18 cellular contexts compared by ENCODE assay signal in genomic region chr5:1330146-1330846, GRCh38. TPM values are rescaled to one million over a fixed set of nuclear protein-coding genes. Genes with fewer than 3 reads are reported as not detected.
DNase-seq lines count a peak whose midpoint lies in the region; ATAC-seq and TF ChIP-seq lines count a peak whose summit lies in the region.
"Had no signal": no experiment of that assay in that cellular context is flagged by ENCODE, and none has a peak within 500 bp of the region (broad histone marks: within the 10 kb centered on the region; RNA-seq: fewer than 3 reads in every experiment).

No MANE protein-coding gene starts in this region.

- H3K9me3 Mint-ChIP-seq in chondrocyte (ENCODE audit: low read depth): peaks cover 22% of the 10 kb centered on the region
- H3K9me3 Mint-ChIP-seq in mesothelial cell of epicardium: peaks cover 23% of the 10 kb centered on the region
- H3K9me3 Mint-ChIP-seq in endodermal cell: peaks cover 2% of the 10 kb centered on the region
- H3K9me3 Mint-ChIP-seq: CD8-positive, alpha-beta memory T cell had no signal

- no peak overlapping the region for H3K9ac ChIP-seq in OCI-LY1 (ENCODE audit: low read length)
- H3K9ac ChIP-seq in endodermal cell (ENCODE audit: extremely low read depth, low read length, poor library complexity, severe bottlenecking): no peak overlapping the region

- H3K27ac Mint-ChIP-seq in chondrocyte (ENCODE audit: unreplicated experiment) (no peak overlapping the region), mesothelial cell of epicardium (no peak overlapping the region), endodermal cell (no peak overlapping the region)

- peak; percentile 75 for DNase-seq in chondrocyte (ENCODE audit: low spot score)
- peak in 1 of 2 donors; percentile 81 for DNase-seq in left lung
- peak; percentile 94 for DNase-seq in stomach
- DNase-seq in mesothelial cell of epicardium (ENCODE audit: low spot score in 2 of 2, unreplicated experiment in 2 of 2): no peak
- no peak for DNase-seq in endodermal cell
- DNase-seq in DMS114 treated with DMSO at 0.1 percent for 48 hours (lab: John Stamatoyannopoulos, UW; ENCODE audit: unreplicated experiment): no peak
- DNase-seq: activated CD4-positive, alpha-beta T cell treated with anti-CD3 and anti-CD28 coated beads, Interleukin-2, amount 50 U/mL, for 4 hours; colonic mucosa; NCI-H2029 treated with DMSO at 0.1 percent for 48 hours; NK-92 treated with Interleukin-12 subunit alpha and Interleukin-12 subunit beta, amount 100 ng/mL, for 24 hours; T-helper 2 cell had no signal

- ATAC-seq in left lung (peak; percentile 89), HG02970 (IDR thresholded peaks at IDR 0.05; ENCODE audit: low FRiP score, unreplicated experiment) (no peak)

- peaks cover 85% of the 10 kb centered on the region for H3K36me3 ChIP-seq in OCI-LY1 (ENCODE audit: insufficient read depth, low read length)
- H3K36me3 ChIP-seq in left lung: peaks cover 0 to 63% of the 10 kb centered on the region in 2 donors
- peaks cover 50 to 86% (median 82%) of the 10 kb centered on the region in 4 donors for H3K36me3 ChIP-seq in stomach
- H3K36me3 ChIP-seq in endodermal cell (ENCODE audit: control insufficient read depth, insufficient read depth, low read length): peaks cover 77% of the 10 kb centered on the region

- TF ChIP-seq CTCF in OCI-LY1 (IDR thresholded peaks at IDR 0.05; ENCODE audit: low read length) (no peak), chondrocyte (IDR thresholded peaks at IDR 0.05) (no peak), left lung (IDR thresholded peaks at IDR 0.05) (no peak), stomach (IDR thresholded peaks at IDR 0.05) (no peak), mesothelial cell of epicardium (IDR thresholded peaks at IDR 0.05; ENCODE audit: unreplicated experiment) (no peak), endodermal cell (conservative IDR thresholded peaks at IDR 0.05) (no peak)

- TF ChIP-seq POLR2A in stomach (IDR thresholded peaks at IDR 0.05): no peak

- H3K9me3 ChIP-seq in OCI-LY1 (ENCODE audit: low read length) (no peaks in the 10 kb centered on the region), left lung (no peaks in the 10 kb centered on the region), stomach (no peaks in the 10 kb centered on the region), endodermal cell (ENCODE audit: control insufficient read depth, low read length) (peaks cover 28% of the 10 kb centered on the region)
- H3K9me3 ChIP-seq: colonic mucosa, thoracic aorta had no signal

- H3K4me1 Mint-ChIP-seq in chondrocyte (ENCODE audit: low read depth) (peaks cover 25% of the 10 kb centered on the region), mesothelial cell of epicardium (no peaks in the 10 kb centered on the region), endodermal cell (peaks cover 3% of the 10 kb centered on the region)

- H3K4me1 ChIP-seq in OCI-LY1 (ENCODE audit: insufficient read depth, low read length, severe bottlenecking): peaks cover 15% of the 10 kb centered on the region
- peaks cover 0 to 3% of the 10 kb centered on the region in 2 donors for H3K4me1 ChIP-seq in left lung
- peaks cover 19 to 42% (median 38%) of the 10 kb centered on the region in 4 donors for H3K4me1 ChIP-seq in stomach
- no peaks in the 10 kb centered on the region for H3K4me1 ChIP-seq in endodermal cell (ENCODE audit: control insufficient read depth, insufficient read depth, low read length)
- H3K4me1 ChIP-seq: colonic mucosa had no signal

- no peaks in the 10 kb centered on the region for H4K20me1 ChIP-seq in OCI-LY1 (ENCODE audit: insufficient read depth, low read length)

- no peak overlapping the region for H3K4me2 ChIP-seq in OCI-LY1 (ENCODE audit: low read length)

- H3K36me3 Mint-ChIP-seq in chondrocyte (ENCODE audit: low read depth): peaks cover 48% of the 10 kb centered on the region
- H3K36me3 Mint-ChIP-seq in mesothelial cell of epicardium: peaks cover 57% of the 10 kb centered on the region
- peaks cover 77% of the 10 kb centered on the region for H3K36me3 Mint-ChIP-seq in endodermal cell (ENCODE audit: low read depth)

- H3K27me3 Mint-ChIP-seq in chondrocyte (ENCODE audit: low read depth) (no peaks in the 10 kb centered on the region), mesothelial cell of epicardium (ENCODE audit: low read depth) (no peaks in the 10 kb centered on the region), endodermal cell (ENCODE audit: insufficient read depth) (no peaks in the 10 kb centered on the region)
- H3K27me3 Mint-ChIP-seq: CD8-positive, alpha-beta memory T cell had no signal

- H3K4me3 Mint-ChIP-seq in chondrocyte (ENCODE audit: unreplicated experiment) (no peak overlapping the region), mesothelial cell of epicardium (no peak overlapping the region), endodermal cell (no peak overlapping the region)
- H3K4me3 Mint-ChIP-seq: CD8-positive, alpha-beta memory T cell had no signal

- H3K4me3 ChIP-seq in OCI-LY1 (ENCODE audit: low read depth, low read length, poor library complexity, severe bottlenecking) (no peak overlapping the region), left lung (no peak overlapping the region), stomach (peak overlapping the region in 1 of 4 donors; percentile 13), endodermal cell (ENCODE audit: low read length) (no peak overlapping the region)
- H3K4me3 ChIP-seq: colonic mucosa, thoracic aorta had no signal

- peak overlapping the region; percentile 65 for H3K27ac ChIP-seq in OCI-LY1 (ENCODE audit: low read depth, low read length, poor library complexity, severe bottlenecking)
- peak overlapping the region in 1 of 2 donors; percentile 13 for H3K27ac ChIP-seq in left lung
- peak overlapping the region; percentile 82 to 86 (median 83) for H3K27ac ChIP-seq in stomach
- H3K27ac ChIP-seq in endodermal cell (ENCODE audit: low read depth, low read length): no peak overlapping the region
- H3K27ac ChIP-seq: colonic mucosa, thoracic aorta had no signal

- no peaks in the 10 kb centered on the region for H3K9me2 ChIP-seq in OCI-LY1 (ENCODE audit: low read depth, low read length)

- H2AFZ ChIP-seq in OCI-LY1 (ENCODE audit: low read length): no peak overlapping the region

- intact Hi-C loops in left lung (cut with DNase I): no loop called here
- intact Hi-C loops in stomach (cut with DNase I; ENCODE audit: low total_unique reads): no loop called here

- no peaks in the 10 kb centered on the region for H3F3A ChIP-seq in OCI-LY1 (ENCODE audit: insufficient read depth, low read length)

- H3K79me2 ChIP-seq in OCI-LY1 (ENCODE audit: insufficient read depth, low read length): no peaks in the 10 kb centered on the region

- TF ChIP-seq EP300 in stomach (IDR thresholded peaks at IDR 0.05): no peak

- H3K27me3 ChIP-seq in OCI-LY1 (ENCODE audit: insufficient read depth, low read length): no peaks in the 10 kb centered on the region
- H3K27me3 ChIP-seq in left lung: no peaks in the 10 kb centered on the region
- H3K27me3 ChIP-seq in stomach: no peaks in the 10 kb centered on the region
- H3K27me3 ChIP-seq in endodermal cell (ENCODE audit: control insufficient read depth, insufficient read depth, low read length, poor library complexity, severe bottlenecking): no peaks in the 10 kb centered on the region
- H3K27me3 ChIP-seq: colonic mucosa had no signal

- WGBS in stomach, 5 donors: 31 to 62% (median 38%) methylated on average over 18 to 23 of the region's 23 CpGs
- WGBS in endodermal cell (ENCODE audit: insufficient coverage in 1 of 2, insufficient read length in 1 of 2), 2 experiments: 94 to 95% methylated on average over 20 to 23 of the region's 23 CpGs

RNA-seq across cellular contexts. Expression of gene CLPTM1L, which starts 14.6 kb away (rescaled TPM):
- total RNA-seq in chondrocyte: 75.8 to 108 TPM (median 81.6 TPM) in 3 replicates
- total RNA-seq in left lung: 100 to 1,000 TPM; 169 to 171 TPM
- 100 to 1,000 TPM in 4 of 5 donors, 10 to 100 TPM in 1; 90.6 to 202 (median 183) TPM for total RNA-seq in stomach
- 10 to 100 TPM; 60.8 to 72.3 (median 61.9) TPM for polyA plus RNA-seq in stomach
- 79.3 to 83.9 TPM (median 83.7 TPM) in 3 replicates for total RNA-seq in mesothelial cell of epicardium
- total RNA-seq in endodermal cell: 10 to 100 TPM; 68.0 to 89.4 TPM
- 90.0 TPM for polyA plus RNA-seq in endodermal cell (2013, experiment 1 of 2)
- polyA plus RNA-seq in endodermal cell (2013, experiment 2 of 2): 75.7 TPM

RNA-seq across cellular contexts. Expression of gene TERT, which starts 35.4 kb away (rescaled TPM):
- total RNA-seq in chondrocyte: not detected in 3 replicates
- under 1 TPM; 0.09 to 0.13 TPM for total RNA-seq in left lung
- total RNA-seq in stomach: 1 to 10 TPM in 1 of 5 donors, under 1 TPM in 1, not detected in 3; 0.37 to 4.0 TPM
- under 1 TPM in 2 of 3 donors, not detected in 1; 0.19 to 0.40 TPM for polyA plus RNA-seq in stomach
- 0.16 to 0.33 TPM (median 0.20 TPM) in 3 replicates for total RNA-seq in mesothelial cell of epicardium
- total RNA-seq in endodermal cell: 1 to 10 TPM; 7.1 to 9.8 TPM
- polyA plus RNA-seq in endodermal cell (2013, experiment 1 of 2): 3.0 TPM
- polyA plus RNA-seq in endodermal cell (2013, experiment 2 of 2): 2.3 TPM
- total RNA-seq: glomerular endothelial cell, renal cortical epithelial cell, thoracic aorta had no signal
- polyA plus RNA-seq: CD8-positive, alpha-beta memory T cell; liver had no signal

Comparison
In these comparisons a context has a peak if more than half of its experiments do, and no peak if none do; other contexts are left out.
1. DNase-seq: peak in chondrocyte (single experiment) and stomach (single experiment); none in mesothelial cell of epicardium (0 of 2), endodermal cell (single experiment) and DMS114 treated with DMSO at 0.1 percent for 48 hours (single experiment).